21 cellular contexts compared by ENCODE assay signal in genomic region chr3:9903904-9904303, GRCh38. TPM values are rescaled to one million over a fixed set of nuclear protein-coding genes. Genes with fewer than 3 reads are reported as not detected.
DNase-seq lines count a peak whose midpoint lies in the region; ATAC-seq, FAIRE-seq and TF ChIP-seq lines count a peak whose summit lies in the region.
"Had no signal": no experiment of that assay in that cellular context is flagged by ENCODE, and none has a peak within 500 bp of the region (broad histone marks: within the 10 kb centered on the region; RNA-seq: fewer than 3 reads in every experiment).

No MANE protein-coding gene starts in this region.

- no peak for TF ChIP-seq CTCF in HepG2 (CRISPR knock-in tag; IDR thresholded peaks at IDR 0.05)
- no peak for TF ChIP-seq CTCF in right lobe of liver (IDR thresholded peaks at IDR 0.05)
- no peak for TF ChIP-seq CTCF in colonic mucosa (IDR thresholded peaks at IDR 0.05)
- no peak for TF ChIP-seq CTCF in nephron progenitor cell (IDR thresholded peaks at IDR 0.05)
- no peak for TF ChIP-seq CTCF in endothelial cell (IDR thresholded peaks at IDR 0.05; ENCODE audit: unreplicated experiment)

- H3K9me3 ChIP-seq in HepG2 (ENCODE audit: low read length): no peaks in the 10 kb centered on the region
- no peaks in the 10 kb centered on the region for H3K9me3 ChIP-seq in right lobe of liver
- no peaks in the 10 kb centered on the region for H3K9me3 ChIP-seq in colonic mucosa
- H3K9me3 ChIP-seq: gastrocnemius medialis had no signal

- H3K4me2 ChIP-seq in HepG2 (ENCODE audit: low read depth, low read length): peak overlapping the region; percentile 97
- H3K4me2 ChIP-seq: KMS-11 had no signal

- no peak for FAIRE-seq in HepG2 (lab: Jason Lieb, UNC)
- FAIRE-seq: G401.6, small intestine had no signal

- 95% methylated on average over 4 of the region's 4 CpGs for WGBS in HepG2 (ENCODE audit: low lambda C conversion rate)
- WGBS in right lobe of liver (ENCODE audit: insufficient coverage, low coverage, low lambda C conversion rate, missing lambda C conversion rate): 89% methylated on average over 4 of the region's 4 CpGs

- no peak for DNase-seq in HepG2 (ENCODE audit: low spot score)
- DNase-seq in right lobe of liver: no peak
- no peak for DNase-seq in colonic mucosa
- DNase-seq in nephron progenitor cell: no peak
- no peak for DNase-seq in endothelial cell (ENCODE audit: low spot score)
- no peak for DNase-seq in mucosa of gallbladder (ENCODE audit: low spot score)
- DNase-seq in activated naive CD8-positive, alpha-beta T cell treated with anti-CD3 and anti-CD28 coated beads, Interleukin-2, amount 50 U/mL, for 24 hours: no peak
- no peak for DNase-seq in cerebellar nuclear complex (lab: John Stamatoyannopoulos, UW)
- DNase-seq: ACHN; activated CD4-positive, CD25-positive, alpha-beta regulatory T cell; activated CD8-positive, alpha-beta memory T cell treated with anti-CD3 and anti-CD28 coated beads, Interleukin-2, amount 10 ng/mL, durations not matched to agents 7 days and 5 days; gastrocnemius medialis; NCI-H1436 treated with DMSO at 0.1 percent for 48 hours; NCI-H526; occipital lobe; small intestine; stimulated activated naive CD8-positive, alpha-beta T cell treated with anti-CD3 and anti-CD28 coated beads, Interleukin-15, amount 100 ng/mL, for 72 hours had no signal

- TF ChIP-seq EP300 in HepG2 (IDR thresholded peaks at IDR 0.05; ENCODE audit: low read depth in 2 of 2, low read length in 2 of 2) (no peak), HepG2 (CRISPR knock-in tag; IDR thresholded peaks at IDR 0.05; ENCODE audit: borderline replicate concordance) (no peak)

- H3K27ac ChIP-seq in HepG2 (ENCODE audit: extremely low read length, insufficient read depth, low read length) (no peak overlapping the region), right lobe of liver (no peak overlapping the region), colonic mucosa (no peak overlapping the region)
- H3K27ac ChIP-seq: gastrocnemius medialis, KMS-11 had no signal

- no peaks in the 10 kb centered on the region for H4K20me1 ChIP-seq in HepG2 (ENCODE audit: insufficient read depth, low read length)

- H3K4me3 Mint-ChIP-seq in nephron progenitor cell (no peak overlapping the region), endothelial cell (ENCODE audit: unreplicated experiment) (no peak overlapping the region)
- H3K4me3 Mint-ChIP-seq in activated naive CD8-positive, alpha-beta T cell treated with anti-CD3 and anti-CD28 coated beads, Interleukin-2, amount 50 U/mL, for 24 hours: no peak overlapping the region
- H3K4me3 Mint-ChIP-seq: activated CD8-positive, alpha-beta memory T cell treated with anti-CD3 and anti-CD28 coated beads, Interleukin-2, amount 10 ng/mL, durations not matched to agents 7 days and 5 days; memory B cell had no signal

- peaks cover 3% of the 10 kb centered on the region for H3K27me3 Mint-ChIP-seq in nephron progenitor cell (ENCODE audit: low read depth, poor library complexity)
- peaks cover 2% of the 10 kb centered on the region for H3K27me3 Mint-ChIP-seq in endothelial cell (ENCODE audit: unreplicated experiment)
- H3K27me3 Mint-ChIP-seq in activated naive CD8-positive, alpha-beta T cell treated with anti-CD3 and anti-CD28 coated beads, Interleukin-2, amount 50 U/mL, for 24 hours: no peaks in the 10 kb centered on the region
- H3K27me3 Mint-ChIP-seq: activated CD8-positive, alpha-beta memory T cell treated with anti-CD3 and anti-CD28 coated beads, Interleukin-2, amount 10 ng/mL, durations not matched to agents 7 days and 5 days; stimulated activated naive CD8-positive, alpha-beta T cell treated with anti-CD3 and anti-CD28 coated beads, Interleukin-15, amount 100 ng/mL, for 72 hours had no signal

- H3K36me3 ChIP-seq in HepG2 (replicated peaks in 1 of 2; ENCODE audit: control insufficient read depth in 1 of 2, insufficient read depth in 2 of 2, low read length in 2 of 2) (peaks cover 13 to 22% of the 10 kb centered on the region in 2 experiments), right lobe of liver (no peaks in the 10 kb centered on the region), colonic mucosa (no peaks in the 10 kb centered on the region)
- H3K36me3 ChIP-seq: gastrocnemius medialis had no signal

- in situ Hi-C loops in HepG2 (cut with HindIII; ENCODE audit: extremely low pct_ligation_motif_present, low pct_unique_long_range_greater_than_20kb): no loop called here

- CTCF ChIA-PET in HepG2 (lab: Yijun Ruan, JAX; ENCODE audit: low intra/inter-chr PET ratio, low total read pairs): interaction anchor here (1.2 kb wide), 1 partner anchor 11 kb away, joined by 3 read pairs; no protein-coding TSS in a partner anchor

- H3K9me3 Mint-ChIP-seq in nephron progenitor cell: no peaks in the 10 kb centered on the region
- no peaks in the 10 kb centered on the region for H3K9me3 Mint-ChIP-seq in endothelial cell (ENCODE audit: unreplicated experiment)
- H3K9me3 Mint-ChIP-seq in activated naive CD8-positive, alpha-beta T cell treated with anti-CD3 and anti-CD28 coated beads, Interleukin-2, amount 50 U/mL, for 24 hours: no peaks in the 10 kb centered on the region
- H3K9me3 Mint-ChIP-seq: brain; memory B cell; stimulated activated naive CD8-positive, alpha-beta T cell treated with anti-CD3 and anti-CD28 coated beads, Interleukin-15, amount 100 ng/mL, for 72 hours had no signal

- intact Hi-C loops in HepG2 (cut with micrococcal nuclease; ENCODE audit: unreplicated experiment) (loop anchor here (5.0 kb wide), 1 partner anchor 43 kb away; no protein-coding TSS in a partner anchor), right lobe of liver (cut with DNase I) (no loop called here), colonic mucosa (cut with DNase I) (no loop called here)

- H3K36me3 Mint-ChIP-seq in nephron progenitor cell (ENCODE audit: low read depth) (no peaks in the 10 kb centered on the region), endothelial cell (ENCODE audit: low read depth, unreplicated experiment) (no peaks in the 10 kb centered on the region)
- no peaks in the 10 kb centered on the region for H3K36me3 Mint-ChIP-seq in activated naive CD8-positive, alpha-beta T cell treated with anti-CD3 and anti-CD28 coated beads, Interleukin-2, amount 50 U/mL, for 24 hours (ENCODE audit: low read depth)
- H3K36me3 Mint-ChIP-seq: activated CD8-positive, alpha-beta memory T cell treated with anti-CD3 and anti-CD28 coated beads, Interleukin-2, amount 10 ng/mL, durations not matched to agents 7 days and 5 days; brain; memory B cell had no signal

- peak overlapping the region; percentile 83; the same call in 1 of the 2 replicates for H3K9ac ChIP-seq in HepG2 (ENCODE audit: insufficient read depth, low read depth, low read length)
- H3K9ac ChIP-seq in colonic mucosa (ENCODE audit: low read depth in 2 of 2, low read length in 2 of 2): peak overlapping the region; percentile 13 to 97
- H3K9ac ChIP-seq: KMS-11 had no signal

- BruUV-seq in HepG2 (replicated peaks; lab: Mats Ljungman, UMichigan): no TSS peak

- no peak overlapping the region for H2AFZ ChIP-seq in HepG2 (ENCODE audit: low read length)

- H3K4me1 ChIP-seq in HepG2 (ENCODE audit: insufficient read depth, low read length) (peaks cover 57% of the 10 kb centered on the region), right lobe of liver (peaks cover 0 to 36% (median 13%) of the 10 kb centered on the region in 4 donors), colonic mucosa (peaks cover 3% of the 10 kb centered on the region)
- H3K4me1 ChIP-seq: gastrocnemius medialis had no signal

- POLR2A ChIA-PET in HepG2 (lab: Yijun Ruan, JAX): interaction anchor here (7.8 to 9.3 kb wide), 2 partner anchors 10 to 40 kb away, joined by 153 to 298 read pairs; partner anchors contain the start of gene IL17RC

- no peaks in the 10 kb centered on the region; a peak in 1 of 5 replicates for H3K27me3 ChIP-seq in HepG2 (ENCODE audit: control insufficient read depth in 1 of 2, insufficient read depth in 2 of 2, low read length in 2 of 2)
- H3K27me3 ChIP-seq in right lobe of liver: no peaks in the 10 kb centered on the region
- H3K27me3 ChIP-seq in colonic mucosa: no peaks in the 10 kb centered on the region
- H3K27me3 ChIP-seq: gastrocnemius medialis had no signal

- H3K4me3 ChIP-seq in HepG2 (replicated peaks in 1 of 3; ENCODE audit: insufficient read depth in 1 of 3, low read depth in 2 of 3, low read length in 3 of 3) (peak overlapping the region in 2 of 3 experiments; percentile 6 to 89; a peak in 4 of 6 replicates), right lobe of liver (no peak overlapping the region), colonic mucosa (peak overlapping the region; percentile 54)

- H3K79me2 ChIP-seq in HepG2 (ENCODE audit: insufficient read depth, low read length): peaks cover 15% of the 10 kb centered on the region

- ATAC-seq in HepG2 (no peak), right lobe of liver (no peak)
- no peak for ATAC-seq in activated naive CD8-positive, alpha-beta T cell treated with anti-CD3 and anti-CD28 coated beads, Interleukin-2, amount 50 U/mL, for 24 hours
- ATAC-seq: gastrocnemius medialis had no signal

- TF ChIP-seq RAD21 in HepG2 (CRISPR knock-in tag; IDR thresholded peaks at IDR 0.05): no peak

- TF ChIP-seq POLR2A in HepG2 (IDR thresholded peaks at IDR 0.05; ENCODE audit: insufficient read depth in 1 of 2, low read depth in 2 of 2, low read length in 2 of 2) (no peak), right lobe of liver (IDR thresholded peaks at IDR 0.05) (no peak)

- H3K4me1 Mint-ChIP-seq in nephron progenitor cell (no peaks in the 10 kb centered on the region), endothelial cell (ENCODE audit: unreplicated experiment) (peaks cover 11% of the 10 kb centered on the region)
- H3K4me1 Mint-ChIP-seq in activated naive CD8-positive, alpha-beta T cell treated with anti-CD3 and anti-CD28 coated beads, Interleukin-2, amount 50 U/mL, for 24 hours: peaks cover 30% of the 10 kb centered on the region

- H3K27ac Mint-ChIP-seq in nephron progenitor cell (peak overlapping the region; percentile 36), endothelial cell (ENCODE audit: unreplicated experiment) (no peak overlapping the region)
- H3K27ac Mint-ChIP-seq in activated naive CD8-positive, alpha-beta T cell treated with anti-CD3 and anti-CD28 coated beads, Interleukin-2, amount 50 U/mL, for 24 hours: no peak overlapping the region
- H3K27ac Mint-ChIP-seq: activated CD8-positive, alpha-beta memory T cell treated with anti-CD3 and anti-CD28 coated beads, Interleukin-2, amount 10 ng/mL, durations not matched to agents 7 days and 5 days; memory B cell; stimulated activated naive CD8-positive, alpha-beta T cell treated with anti-CD3 and anti-CD28 coated beads, Interleukin-15, amount 100 ng/mL, for 72 hours had no signal

RNA-seq across cellular contexts. Expression of gene IL17RE, which starts 1.3 kb away (rescaled TPM):
- total RNA-seq in HepG2 (2016; rRNA removed; fragmentation: Illumina TruSeq; extraction: Trizol) (6.7 and 14.5 TPM in 2 replicates), right lobe of liver (1 to 10 TPM; 1.1 to 4.6 (median 2.2) TPM), colonic mucosa (10 to 100 TPM; 66.4 to 71.4 TPM), endothelial cell (ENCODE audit: unreplicated experiment) (0.74 TPM), mucosa of gallbladder (91.5 TPM)
- total RNA-seq in HepG2 (2016; cell fraction: cytosol; rRNA removed; fragmentation: Illumina TruSeq; extraction: Trizol; ENCODE audit: low read depth): 2.7 and 3.5 TPM in 2 replicates
- total RNA-seq in HepG2 (2016; cell fraction: insoluble cytoplasmic fraction; rRNA removed; fragmentation: Illumina TruSeq; extraction: Trizol): 6.0 and 11.8 TPM in 2 replicates
- total RNA-seq in HepG2 (2016; cell fraction: membrane; rRNA removed; fragmentation: Illumina TruSeq; extraction: Trizol): 4.7 and 5.3 TPM in 2 replicates
- 15.9 and 16.0 TPM in 2 replicates for total RNA-seq in HepG2 (2016; cell fraction: nucleus; rRNA removed; fragmentation: Illumina TruSeq; extraction: Trizol)
- polyA plus RNA-seq in HepG2 (2011; rRNA removed): 24.1 and 36.3 TPM in 2 replicates
- 12.1 and 13.8 TPM in 2 replicates for polyA plus RNA-seq in HepG2 (2011; cell fraction: cytosol; rRNA removed)
- polyA plus RNA-seq in HepG2 (2011; cell fraction: nucleus; rRNA removed): 99.7 and 101 TPM in 2 replicates
- polyA plus RNA-seq in HepG2 (2012): 13.7 and 18.1 TPM in 2 replicates
- polyA plus RNA-seq in HepG2 (2016; cell fraction: cytosol; fragmentation: Illumina TruSeq; extraction: Trizol; ENCODE audit: low read depth): 2.0 and 2.3 TPM in 2 replicates
- 7.0 and 8.1 TPM in 2 replicates for polyA plus RNA-seq in HepG2 (2016; cell fraction: insoluble cytoplasmic fraction; fragmentation: Illumina TruSeq; extraction: Trizol; ENCODE audit: low read depth)
- polyA plus RNA-seq in HepG2 (2016; cell fraction: membrane; fragmentation: Illumina TruSeq; extraction: Trizol; ENCODE audit: low read depth): 3.3 and 3.7 TPM in 2 replicates
- polyA plus RNA-seq in HepG2 (2016; cell fraction: nucleus; fragmentation: Illumina TruSeq; extraction: Trizol; ENCODE audit: insufficient read depth, low read depth): 31.0 and 39.3 TPM in 2 replicates
- polyA minus RNA-seq in HepG2 (2011; rRNA and poly(A)+ RNA removed; ENCODE audit: low replicate concordance): 2.4 and 35.1 TPM in 2 replicates
- polyA minus RNA-seq in HepG2 (2011; cell fraction: cytosol; rRNA and poly(A)+ RNA removed): 6.0 and 7.9 TPM in 2 replicates
- polyA minus RNA-seq in HepG2 (2011; cell fraction: nucleus; rRNA and poly(A)+ RNA removed): 22.7 and 33.4 TPM in 2 replicates
- total RNA-seq: occipital lobe had no signal

RNA-seq across cellular contexts. Expression of gene IL17RC, which starts 13.0 kb away (rescaled TPM):
- 10.7 and 20.7 TPM in 2 replicates for total RNA-seq in HepG2 (2016; rRNA removed; fragmentation: Illumina TruSeq; extraction: Trizol)
- total RNA-seq in HepG2 (2016; cell fraction: cytosol; rRNA removed; fragmentation: Illumina TruSeq; extraction: Trizol; ENCODE audit: low read depth): 5.7 and 7.7 TPM in 2 replicates
- total RNA-seq in HepG2 (2016; cell fraction: insoluble cytoplasmic fraction; rRNA removed; fragmentation: Illumina TruSeq; extraction: Trizol): 8.6 and 18.1 TPM in 2 replicates
- total RNA-seq in HepG2 (2016; cell fraction: membrane; rRNA removed; fragmentation: Illumina TruSeq; extraction: Trizol): 11.4 and 12.8 TPM in 2 replicates
- total RNA-seq in HepG2 (2016; cell fraction: nucleus; rRNA removed; fragmentation: Illumina TruSeq; extraction: Trizol): 21.6 and 25.0 TPM in 2 replicates
- polyA plus RNA-seq in HepG2 (2011; rRNA removed): 24.0 and 31.7 TPM in 2 replicates
- 13.6 and 19.2 TPM in 2 replicates for polyA plus RNA-seq in HepG2 (2011; cell fraction: cytosol; rRNA removed)
- 108 and 112 TPM in 2 replicates for polyA plus RNA-seq in HepG2 (2011; cell fraction: nucleus; rRNA removed)
- 13.5 and 15.0 TPM in 2 replicates for polyA plus RNA-seq in HepG2 (2012)
- 4.6 and 5.5 TPM in 2 replicates for polyA plus RNA-seq in HepG2 (2016; cell fraction: cytosol; fragmentation: Illumina TruSeq; extraction: Trizol; ENCODE audit: low read depth)
- polyA plus RNA-seq in HepG2 (2016; cell fraction: insoluble cytoplasmic fraction; fragmentation: Illumina TruSeq; extraction: Trizol; ENCODE audit: low read depth): 7.3 and 9.2 TPM in 2 replicates
- 9.4 and 10.5 TPM in 2 replicates for polyA plus RNA-seq in HepG2 (2016; cell fraction: membrane; fragmentation: Illumina TruSeq; extraction: Trizol; ENCODE audit: low read depth)
- polyA plus RNA-seq in HepG2 (2016; cell fraction: nucleus; fragmentation: Illumina TruSeq; extraction: Trizol; ENCODE audit: insufficient read depth, low read depth): 42.0 and 44.2 TPM in 2 replicates
- 31.2 and 33.6 TPM in 2 replicates for polyA minus RNA-seq in HepG2 (2011; rRNA and poly(A)+ RNA removed; ENCODE audit: low replicate concordance)
- 11.5 and 11.9 TPM in 2 replicates for polyA minus RNA-seq in HepG2 (2011; cell fraction: cytosol; rRNA and poly(A)+ RNA removed)
- polyA minus RNA-seq in HepG2 (2011; cell fraction: nucleus; rRNA and poly(A)+ RNA removed): 21.0 and 29.7 TPM in 2 replicates
- total RNA-seq in right lobe of liver: 10 to 100 TPM; 19.5 to 53.4 (median 40.1) TPM
- total RNA-seq in colonic mucosa: 10 to 100 TPM; 21.2 to 26.8 TPM
- 17.5 TPM for total RNA-seq in endothelial cell (ENCODE audit: unreplicated experiment)
- total RNA-seq in mucosa of gallbladder: 33.3 TPM

RNA-seq across cellular contexts. Expression of gene JAGN1, which starts 13.5 kb away (rescaled TPM):
- total RNA-seq in HepG2 (2016; rRNA removed; fragmentation: Illumina TruSeq; extraction: Trizol) (40.9 and 50.9 TPM in 2 replicates), right lobe of liver (10 to 100 TPM; 20.5 to 40.6 (median 26.5) TPM), colonic mucosa (10 to 100 TPM; 43.7 to 51.2 TPM), endothelial cell (ENCODE audit: unreplicated experiment) (26.6 TPM), mucosa of gallbladder (30.7 TPM)
- total RNA-seq in HepG2 (2016; cell fraction: cytosol; rRNA removed; fragmentation: Illumina TruSeq; extraction: Trizol; ENCODE audit: low read depth): 30.5 and 31.6 TPM in 2 replicates
- 39.2 and 48.3 TPM in 2 replicates for total RNA-seq in HepG2 (2016; cell fraction: insoluble cytoplasmic fraction; rRNA removed; fragmentation: Illumina TruSeq; extraction: Trizol)
- 58.9 and 62.5 TPM in 2 replicates for total RNA-seq in HepG2 (2016; cell fraction: membrane; rRNA removed; fragmentation: Illumina TruSeq; extraction: Trizol)
- total RNA-seq in HepG2 (2016; cell fraction: nucleus; rRNA removed; fragmentation: Illumina TruSeq; extraction: Trizol): 26.1 and 35.8 TPM in 2 replicates
- polyA plus RNA-seq in HepG2 (2011; rRNA removed): 49.9 and 59.1 TPM in 2 replicates
- polyA plus RNA-seq in HepG2 (2011; cell fraction: cytosol; rRNA removed): 62.8 and 77.2 TPM in 2 replicates
- 15.6 and 21.2 TPM in 2 replicates for polyA plus RNA-seq in HepG2 (2011; cell fraction: nucleus; rRNA removed)
- polyA plus RNA-seq in HepG2 (2012): 51.5 and 51.6 TPM in 2 replicates
- 34.8 and 36.6 TPM in 2 replicates for polyA plus RNA-seq in HepG2 (2016; cell fraction: cytosol; fragmentation: Illumina TruSeq; extraction: Trizol; ENCODE audit: low read depth)
- 49.7 and 50.5 TPM in 2 replicates for polyA plus RNA-seq in HepG2 (2016; cell fraction: insoluble cytoplasmic fraction; fragmentation: Illumina TruSeq; extraction: Trizol; ENCODE audit: low read depth)
- 63.1 and 68.7 TPM in 2 replicates for polyA plus RNA-seq in HepG2 (2016; cell fraction: membrane; fragmentation: Illumina TruSeq; extraction: Trizol; ENCODE audit: low read depth)
- 55.7 and 65.1 TPM in 2 replicates for polyA plus RNA-seq in HepG2 (2016; cell fraction: nucleus; fragmentation: Illumina TruSeq; extraction: Trizol; ENCODE audit: insufficient read depth, low read depth)
- 106 and 114 TPM in 2 replicates for polyA minus RNA-seq in HepG2 (2011; rRNA and poly(A)+ RNA removed; ENCODE audit: low replicate concordance)
- 28.1 and 40.9 TPM in 2 replicates for polyA minus RNA-seq in HepG2 (2011; cell fraction: cytosol; rRNA and poly(A)+ RNA removed)
- 16.2 and 24.0 TPM in 2 replicates for polyA minus RNA-seq in HepG2 (2011; cell fraction: nucleus; rRNA and poly(A)+ RNA removed)

RNA-seq across cellular contexts. Expression of gene CIDEC, which starts 23.9 kb away (rescaled TPM):
- 2.5 and 2.8 TPM in 2 replicates for total RNA-seq in HepG2 (2016; rRNA removed; fragmentation: Illumina TruSeq; extraction: Trizol)
- total RNA-seq in HepG2 (2016; cell fraction: cytosol; rRNA removed; fragmentation: Illumina TruSeq; extraction: Trizol; ENCODE audit: low read depth): 0.71 and 0.79 TPM in 2 replicates
- total RNA-seq in HepG2 (2016; cell fraction: insoluble cytoplasmic fraction; rRNA removed; fragmentation: Illumina TruSeq; extraction: Trizol): 2.8 and 3.0 TPM in 2 replicates
- total RNA-seq in HepG2 (2016; cell fraction: membrane; rRNA removed; fragmentation: Illumina TruSeq; extraction: Trizol): 1.1 TPM in 2 replicates
- total RNA-seq in HepG2 (2016; cell fraction: nucleus; rRNA removed; fragmentation: Illumina TruSeq; extraction: Trizol): 1.1 and 1.7 TPM in 2 replicates
- polyA plus RNA-seq in HepG2 (2011; rRNA removed): 10.4 and 19.6 TPM in 2 replicates
- 11.0 and 15.5 TPM in 2 replicates for polyA plus RNA-seq in HepG2 (2011; cell fraction: cytosol; rRNA removed)
- 4.8 and 7.9 TPM in 2 replicates for polyA plus RNA-seq in HepG2 (2011; cell fraction: nucleus; rRNA removed)
- 9.7 and 16.5 TPM in 2 replicates for polyA plus RNA-seq in HepG2 (2012)
- polyA plus RNA-seq in HepG2 (2016; cell fraction: cytosol; fragmentation: Illumina TruSeq; extraction: Trizol; ENCODE audit: low read depth): 0.90 and 1.2 TPM in 2 replicates
- polyA plus RNA-seq in HepG2 (2016; cell fraction: insoluble cytoplasmic fraction; fragmentation: Illumina TruSeq; extraction: Trizol; ENCODE audit: low read depth): 4.1 and 5.5 TPM in 2 replicates
- polyA plus RNA-seq in HepG2 (2016; cell fraction: membrane; fragmentation: Illumina TruSeq; extraction: Trizol; ENCODE audit: low read depth): 1.00 and 1.2 TPM in 2 replicates
- polyA plus RNA-seq in HepG2 (2016; cell fraction: nucleus; fragmentation: Illumina TruSeq; extraction: Trizol; ENCODE audit: insufficient read depth, low read depth): 1.8 and 2.8 TPM in 2 replicates
- polyA minus RNA-seq in HepG2 (2011; rRNA and poly(A)+ RNA removed; ENCODE audit: low replicate concordance): 9.9 TPM in 1 of 2 replicates, not detected in the other
- polyA minus RNA-seq in HepG2 (2011; cell fraction: cytosol; rRNA and poly(A)+ RNA removed): 3.8 and 7.9 TPM in 2 replicates
- polyA minus RNA-seq in HepG2 (2011; cell fraction: nucleus; rRNA and poly(A)+ RNA removed): 2.4 and 5.2 TPM in 2 replicates
- total RNA-seq in right lobe of liver: 100 to 1,000 TPM in 1 of 6 experiments, 10 to 100 TPM in 1, 1 to 10 TPM in 4; 1.0 to 101 (median 2.7) TPM
- total RNA-seq in colonic mucosa: 1 to 10 TPM; 4.5 to 8.9 TPM
- not detected for total RNA-seq in endothelial cell (ENCODE audit: unreplicated experiment)
- total RNA-seq in mucosa of gallbladder: 5.0 TPM
- total RNA-seq: activated CD8-positive, alpha-beta memory T cell treated with anti-CD3 and anti-CD28 coated beads, Interleukin-2, amount 10 ng/mL, durations not matched to agents 7 days and 5 days; occipital lobe had no signal

RNA-seq across cellular contexts. Expression of gene CRELD1, which starts 29.7 kb away (rescaled TPM):
- total RNA-seq in HepG2 (2016; rRNA removed; fragmentation: Illumina TruSeq; extraction: Trizol) (12.0 and 27.1 TPM in 2 replicates), right lobe of liver (10 to 100 TPM; 22.4 to 43.5 (median 30.5) TPM), colonic mucosa (10 to 100 TPM; 23.3 to 40.4 TPM), endothelial cell (ENCODE audit: unreplicated experiment) (30.7 TPM), mucosa of gallbladder (116 TPM)
- 5.5 and 6.3 TPM in 2 replicates for total RNA-seq in HepG2 (2016; cell fraction: cytosol; rRNA removed; fragmentation: Illumina TruSeq; extraction: Trizol; ENCODE audit: low read depth)
- 10.5 and 28.2 TPM in 2 replicates for total RNA-seq in HepG2 (2016; cell fraction: insoluble cytoplasmic fraction; rRNA removed; fragmentation: Illumina TruSeq; extraction: Trizol)
- 8.2 and 8.3 TPM in 2 replicates for total RNA-seq in HepG2 (2016; cell fraction: membrane; rRNA removed; fragmentation: Illumina TruSeq; extraction: Trizol)
- 29.9 and 34.8 TPM in 2 replicates for total RNA-seq in HepG2 (2016; cell fraction: nucleus; rRNA removed; fragmentation: Illumina TruSeq; extraction: Trizol)
- polyA plus RNA-seq in HepG2 (2011; rRNA removed): 61.9 and 75.9 TPM in 2 replicates
- 73.8 and 82.2 TPM in 2 replicates for polyA plus RNA-seq in HepG2 (2011; cell fraction: cytosol; rRNA removed)
- 172 and 195 TPM in 2 replicates for polyA plus RNA-seq in HepG2 (2011; cell fraction: nucleus; rRNA removed)
- 41.6 and 60.4 TPM in 2 replicates for polyA plus RNA-seq in HepG2 (2012)
- polyA plus RNA-seq in HepG2 (2016; cell fraction: cytosol; fragmentation: Illumina TruSeq; extraction: Trizol; ENCODE audit: low read depth): 3.9 and 4.5 TPM in 2 replicates
- polyA plus RNA-seq in HepG2 (2016; cell fraction: insoluble cytoplasmic fraction; fragmentation: Illumina TruSeq; extraction: Trizol; ENCODE audit: low read depth): 9.1 and 10.0 TPM in 2 replicates
- 6.9 and 8.5 TPM in 2 replicates for polyA plus RNA-seq in HepG2 (2016; cell fraction: membrane; fragmentation: Illumina TruSeq; extraction: Trizol; ENCODE audit: low read depth)
- 74.9 and 77.9 TPM in 2 replicates for polyA plus RNA-seq in HepG2 (2016; cell fraction: nucleus; fragmentation: Illumina TruSeq; extraction: Trizol; ENCODE audit: insufficient read depth, low read depth)
- 9.2 and 39.2 TPM in 2 replicates for polyA minus RNA-seq in HepG2 (2011; rRNA and poly(A)+ RNA removed; ENCODE audit: low replicate concordance)
- 10.7 and 13.6 TPM in 2 replicates for polyA minus RNA-seq in HepG2 (2011; cell fraction: cytosol; rRNA and poly(A)+ RNA removed)
- 19.3 and 20.9 TPM in 2 replicates for polyA minus RNA-seq in HepG2 (2011; cell fraction: nucleus; rRNA and poly(A)+ RNA removed)

Comparison
In these comparisons a context has a peak if more than half of its experiments do, and no peak if none do; other contexts are left out.
1. H3K4me3 ChIP-seq: peak in HepG2 (2 of 3) and colonic mucosa (single experiment); none in right lobe of liver (0 of 3).